21 cellular contexts compared by ENCODE assay signal in genomic region chr4:187387709-187388108, GRCh38.
A peak's percentile ranks its signal among the peaks of the same experiment; 100 is the strongest.
DNase-seq lines count a peak whose midpoint lies in the region; TF ChIP-seq lines count a peak whose summit lies in the region.
"Had no signal": no experiment of that assay in that cellular context is flagged by ENCODE, and none has a peak within 500 bp of the region (broad histone marks: within the 10 kb centered on the region; RNA-seq: fewer than 3 reads in every experiment).

No MANE protein-coding gene starts in this region.

- no peak overlapping the region for H3K27ac ChIP-seq in prostate gland
- H3K27ac ChIP-seq: left lung, right lobe of liver had no signal

- TF ChIP-seq POLR2A in prostate gland (IDR thresholded peaks at IDR 0.05): no peak

- H3K4me1 ChIP-seq in prostate gland (replicated peaks): no peaks in the 10 kb centered on the region
- H3K4me1 ChIP-seq: left lung, right lobe of liver had no signal

- 67% methylated on average over 5 of the region's 5 CpGs for WGBS in prostate gland

- no peak for TF ChIP-seq CTCF in prostate gland (IDR thresholded peaks at IDR 0.05)

- no peaks in the 10 kb centered on the region for H3K36me3 ChIP-seq in prostate gland
- H3K36me3 ChIP-seq: left lung, right lobe of liver had no signal

- DNase-seq in EL (peak; percentile 3), RPMI7951 (ENCODE audit: low read depth) (peak; percentile 33), dedifferentiated amniotic fluid mesenchymal stem cell (ENCODE audit: extremely low spot score) (peak; percentile 61), prostate gland (ENCODE audit: low spot score) (peak; percentile 21), NCI-H1694 treated with DMSO at 0.1 percent for 48 hours (lab: John Stamatoyannopoulos, UW) (no peak), D341Med (ENCODE audit: low spot score) (no peak)
- DNase-seq in NK-92 treated with Interleukin-12 subunit alpha and Interleukin-12 subunit beta, amount 100 ng/mL, for 24 hours (lab: John Stamatoyannopoulos, UW): no peak
- DNase-seq: activated CD8-positive, alpha-beta T cell treated with anti-CD3 and anti-CD28 coated beads for 36 hours; activated T-cell treated with anti-CD3 and anti-CD28 coated beads for 4 hours; amygdala; caudate nucleus; CD4-positive, alpha-beta T cell; foreskin fibroblast; HCEC 1CT; left lung; NCI-H1436; NCI-H510A treated with DMSO at 0.1 percent for 48 hours; right lobe of liver; stimulated activated CD4-positive, alpha-beta T cell treated with anti-CD3 and anti-CD28 coated beads, Interleukin-15, amount 100 ng/mL, for 24 hours; stimulated activated CD8-positive, alpha-beta memory T cell treated with anti-CD3 and anti-CD28 coated beads, Interleukin-4, amount 100 ng/mL, for 48 hours; SW 1271 had no signal

- H3K4me3 ChIP-seq in prostate gland: no peak overlapping the region
- H3K4me3 ChIP-seq: left lung, right lobe of liver had no signal

- no peaks in the 10 kb centered on the region for H3K27me3 ChIP-seq in prostate gland (replicated peaks; ENCODE audit: insufficient read depth)
- H3K27me3 ChIP-seq: left lung, right lobe of liver had no signal

- H3K9me3 ChIP-seq in prostate gland: no peaks in the 10 kb centered on the region
- H3K9me3 ChIP-seq: right lobe of liver had no signal

- intact Hi-C loops in prostate gland (cut with DNase I): no loop called here

Comparison
In these comparisons a context has a peak if more than half of its experiments do, and no peak if none do; other contexts are left out.
1. DNase-seq: peak in EL (single experiment), RPMI7951 (single experiment), dedifferentiated amniotic fluid mesenchymal stem cell (single experiment) and prostate gland (single experiment); none in NK-92 treated with Interleukin-12 subunit alpha and Interleukin-12 subunit beta, amount 100 ng/mL, for 24 hours (single experiment), NCI-H1694 treated with DMSO at 0.1 percent for 48 hours (single experiment) and D341Med (single experiment).